8 cellular contexts compared by ENCODE assay signal in genomic region chr1:235954306-235955283, GRCh38.
DNase-seq lines count a peak whose midpoint lies in the region; ATAC-seq and TF ChIP-seq lines count a peak whose summit lies in the region.
"Had no signal": no experiment of that assay in that cellular context is flagged by ENCODE, and none has a peak within 500 bp of the region (broad histone marks: within the 10 kb centered on the region; RNA-seq: fewer than 3 reads in every experiment).

No MANE protein-coding gene starts in this region.

- no peaks in the 10 kb centered on the region for H3K79me2 ChIP-seq in OCI-LY3 (ENCODE audit: low read length)

- TF ChIP-seq CTCF in OCI-LY3 (IDR thresholded peaks at IDR 0.05; ENCODE audit: low read depth, low read length) = peak; percentile 47

- H3K27me3 Mint-ChIP-seq in naive B cell = no peaks in the 10 kb centered on the region

- peak overlapping the region; percentile 80 for H3K4me2 ChIP-seq in OCI-LY3 (ENCODE audit: low read length)

- no peak overlapping the region for H3K27ac ChIP-seq in OCI-LY3 (ENCODE audit: low read length)

- H2AFZ ChIP-seq in OCI-LY3 (ENCODE audit: low read depth, low read length) = no peak overlapping the region

- H4K20me1 ChIP-seq in OCI-LY3 (ENCODE audit: insufficient read depth, low read length) = peaks cover 8% of the 10 kb centered on the region; the same call in 1 of the 2 replicates

- H3K4me3 Mint-ChIP-seq in naive B cell = peak overlapping the region; percentile 63 to 88 (median 76)
- H3K4me3 Mint-ChIP-seq: T-helper 1 cell treated with Interleukin-12 subunit alpha and Interleukin-12 subunit beta and Interleukin-4 antibody, amounts not matched to agents 30 μg/mL and 1 μg/mL, for 36 hours had no signal

- H3K9me3 Mint-ChIP-seq in naive B cell = no peaks in the 10 kb centered on the region
- H3K9me3 Mint-ChIP-seq: T-helper 1 cell treated with Interleukin-12 subunit alpha and Interleukin-12 subunit beta and Interleukin-4 antibody, amounts not matched to agents 30 μg/mL and 1 μg/mL, for 36 hours had no signal

- H3K4me1 ChIP-seq in OCI-LY3 (ENCODE audit: low read length) = peaks cover 29% of the 10 kb centered on the region

- no peaks in the 10 kb centered on the region for H3K36me3 ChIP-seq in OCI-LY3 (replicated peaks; ENCODE audit: low read depth, low read length)

- peaks cover 50 to 72% (median 69%) of the 10 kb centered on the region in 3 donors for H3K4me1 Mint-ChIP-seq in naive B cell

- H3K27ac Mint-ChIP-seq in naive B cell = peak overlapping the region; percentile 90 to 98 (median 96)

- H3K4me3 ChIP-seq in OCI-LY3 (ENCODE audit: low read length) = peak overlapping the region; percentile 54

- DNase-seq in activated gamma-delta T cell (lab: John Stamatoyannopoulos, UW) (peak; percentile 16), naive B cell (peak; percentile 93), NCI-H2171 (lab: John Stamatoyannopoulos, UW) (no peak), cerebellum (ENCODE audit: low spot score) (no peak)

- no peaks in the 10 kb centered on the region for H3K36me3 Mint-ChIP-seq in naive B cell

- ATAC-seq in GM18870 (IDR thresholded peaks at IDR 0.05; ENCODE audit: unreplicated experiment) (peak; percentile 89), HG02885 (IDR thresholded peaks at IDR 0.05; ENCODE audit: poor library complexity, unreplicated experiment) (peak; percentile 96), naive B cell (ENCODE audit: low read depth in 2 of 2) (peak; percentile 91)

- H3K9ac ChIP-seq in OCI-LY3 (ENCODE audit: low read length) = no peak overlapping the region

- peaks cover 58% of the 10 kb centered on the region for H3K27me3 ChIP-seq in OCI-LY3 (ENCODE audit: low read depth, low read length)

- H3K9me3 ChIP-seq in OCI-LY3 (ENCODE audit: insufficient read depth, low read length) = no peaks in the 10 kb centered on the region

Comparison
In these comparisons a context has a peak if more than half of its experiments do, and no peak if none do; other contexts are left out.
1. DNase-seq: peak in activated gamma-delta T cell (single experiment) and naive B cell (single experiment); none in NCI-H2171 (single experiment) and cerebellum (single experiment).
2. Peak in every context shown above with its lines, with median percentiles within 50 percentile points of each other: ATAC-seq.